Comparison of ENCODE assay signal across 2 cellular contexts in genomic region chr16:57721765-57722499, GRCh38.
TF ChIP-seq lines count a peak whose summit lies in the region.

No MANE protein-coding gene starts in this region.

TF ChIP-seq in HepG2, 621 proteins besides CTCF, POLR2A, EP300 and RAD21:
- peak; percentile 63 for TF ChIP-seq STAG1 (CRISPR knock-in tag; IDR thresholded peaks at IDR 0.05)
- no peak for TF ChIP-seq YEATS4 (CRISPR knock-in tag; IDR thresholded peaks at IDR 0.05; ENCODE audit: borderline replicate concordance)
- no peak for TF ChIP-seq ZNF256 (CRISPR knock-in tag; conservative IDR thresholded peaks at IDR 0.05)

TF ChIP-seq in H1, 55 proteins besides CTCF, POLR2A, EP300 and RAD21:
- TF ChIP-seq TCF12 (IDR thresholded peaks at IDR 0.05; ENCODE audit: low read depth, low read length) (no peak), SRF (IDR thresholded peaks at IDR 0.05; ENCODE audit: low read depth, low read length) (no peak), E2F6 (IDR thresholded peaks at IDR 0.05) (no peak), POLR2AphosphoS5 (IDR thresholded peaks at IDR 0.05; ENCODE audit: low read depth, low read length) (no peak), TAF1 (IDR thresholded peaks at IDR 0.05; ENCODE audit: low read depth, low read length) (no peak), HDAC6 (IDR thresholded peaks at IDR 0.05; ENCODE audit: low read depth, low read length) (no peak), FOSL1 (IDR thresholded peaks at IDR 0.05; ENCODE audit: insufficient read depth, low read depth, low read length) (no peak), CHD7 (IDR thresholded peaks at IDR 0.05; ENCODE audit: insufficient replicate concordance, low read length) (no peak), NANOG (IDR thresholded peaks at IDR 0.05; ENCODE audit: insufficient read depth, low read depth, low read length, poor library complexity, severe bottlenecking) (no peak), RNF2 (IDR thresholded peaks at IDR 0.05; ENCODE audit: borderline replicate concordance, low read depth, low read length, missing control alignments, poor library complexity, severe bottlenecking) (no peak), SP1 (IDR thresholded peaks at IDR 0.05; ENCODE audit: low read depth, low read length) (no peak), EZH2 (IDR thresholded peaks at IDR 0.05; ENCODE audit: low read depth, low read length, severe bottlenecking) (no peak), SP4 (IDR thresholded peaks at IDR 0.05; ENCODE audit: low read length) (no peak)
